ENCODE assay signal across 12 cellular contexts in the genomic region with DNA sequence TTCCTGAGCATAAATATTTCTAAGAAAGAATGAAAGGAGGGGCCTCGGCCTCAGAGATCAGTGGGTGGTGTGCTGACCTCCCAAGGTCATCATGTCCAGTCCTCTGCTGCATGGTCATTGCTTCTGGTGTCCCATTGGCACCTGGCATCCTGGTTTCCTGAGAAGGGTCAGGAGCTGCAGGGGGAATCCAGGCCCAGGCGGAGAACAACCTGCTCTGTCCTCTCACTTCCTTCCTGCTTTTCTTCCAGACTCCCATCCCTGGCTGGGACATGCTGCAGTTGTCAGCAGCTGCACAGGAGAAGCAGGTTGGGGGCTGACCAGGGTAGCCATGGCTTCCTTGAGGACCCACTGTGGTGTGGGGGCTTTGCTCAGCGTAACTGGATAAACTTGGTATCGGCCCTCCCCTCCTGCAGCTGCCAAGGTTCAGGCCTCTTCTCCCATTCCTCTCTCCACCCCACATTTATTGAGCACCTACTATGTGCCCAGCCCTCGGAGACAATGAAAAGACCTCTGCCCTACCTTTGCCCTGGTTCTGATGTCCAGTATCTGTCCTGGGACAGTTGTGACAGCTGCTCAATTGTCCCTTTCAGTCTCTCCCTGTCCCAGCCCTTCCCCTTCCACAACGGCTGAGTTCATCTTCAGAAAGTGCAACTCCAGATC.
DNase-seq lines count a peak whose midpoint lies in the region; ATAC-seq and TF ChIP-seq lines count a peak whose summit lies in the region.
"Had no signal": no experiment of that assay in that cellular context is flagged by ENCODE, and none has a peak within 500 bp of the region (broad histone marks: within the 10 kb centered on the region; RNA-seq: fewer than 3 reads in every experiment).

No MANE protein-coding gene starts in this region.

- H3K4me3 ChIP-seq in PC-3 (ENCODE audit: low read length): no peak overlapping the region
- peak overlapping the region in 1 of 2 donors; percentile 26 for H3K4me3 ChIP-seq in left lung
- peak overlapping the region in 2 of 4 donors; percentile 14 to 15 for H3K4me3 ChIP-seq in stomach

- H3K4me1 ChIP-seq in PC-3 (ENCODE audit: insufficient read depth, low read length) (peaks cover 15% of the 10 kb centered on the region), left lung (peaks cover 17 to 85% of the 10 kb centered on the region in 2 donors), stomach (peaks cover 10 to 25% (median 22%) of the 10 kb centered on the region in 4 donors)

- TF ChIP-seq POLR2A in stomach (IDR thresholded peaks at IDR 0.05): no peak

- peaks cover 0 to 13% (median 0%) of the 10 kb centered on the region in 5 experiments for H3K9me3 Mint-ChIP-seq in brain
- no peaks in the 10 kb centered on the region for H3K9me3 Mint-ChIP-seq in mesothelial cell of epicardium
- H3K9me3 Mint-ChIP-seq: nephron progenitor cell; stimulated activated effector memory CD8-positive, alpha-beta T cell treated with anti-CD3 and anti-CD28 coated beads, Interleukin-12 subunit alpha, Interleukin-12 subunit beta, amount 100 ng/mL, for 72 hours had no signal

- H3K9ac ChIP-seq in PC-3 (ENCODE audit: low read length): no peak overlapping the region

- intact Hi-C loops in PC-3 (cut with micrococcal nuclease): no loop called here
- intact Hi-C loops in left lung (cut with DNase I): no loop called here
- intact Hi-C loops in stomach (cut with DNase I; ENCODE audit: low total_unique reads): no loop called here

- H3K4me1 Mint-ChIP-seq in brain: peaks cover 9% of the 10 kb centered on the region
- peaks cover 14% of the 10 kb centered on the region for H3K4me1 Mint-ChIP-seq in mesothelial cell of epicardium

- no peaks in the 10 kb centered on the region for H3K9me2 ChIP-seq in PC-3 (replicated peaks; ENCODE audit: low read length)

- no peaks in the 10 kb centered on the region for H3K36me3 Mint-ChIP-seq in brain
- H3K36me3 Mint-ChIP-seq in mesothelial cell of epicardium: no peaks in the 10 kb centered on the region
- H3K36me3 Mint-ChIP-seq: activated CD8-positive, alpha-beta memory T cell treated with anti-CD3 and anti-CD28 coated beads, Interleukin-2, amount 10 ng/mL, durations not matched to agents 7 days and 5 days had no signal

- H3K27ac Mint-ChIP-seq in brain (peak overlapping the region in 4 of 5 experiments; percentile 58 to 90 (median 85)), mesothelial cell of epicardium (no peak overlapping the region)
- H3K27ac Mint-ChIP-seq: activated CD8-positive, alpha-beta memory T cell treated with anti-CD3 and anti-CD28 coated beads, Interleukin-2, amount 10 ng/mL, durations not matched to agents 7 days and 5 days; nephron progenitor cell; stimulated activated effector memory CD8-positive, alpha-beta T cell treated with anti-CD3 and anti-CD28 coated beads, Interleukin-12 subunit alpha, Interleukin-12 subunit beta, amount 100 ng/mL, for 72 hours had no signal

- ATAC-seq in PC-3 (no peak), left lung (no peak)
- ATAC-seq: activated CD8-positive, alpha-beta memory T cell treated with anti-CD3 and anti-CD28 coated beads, Interleukin-2, amount 10 ng/mL, durations not matched to agents 7 days and 5 days; stimulated activated effector memory CD8-positive, alpha-beta T cell treated with anti-CD3 and anti-CD28 coated beads, Interleukin-12 subunit alpha, Interleukin-12 subunit beta, amount 100 ng/mL, for 72 hours had no signal

- no peak for TF ChIP-seq EP300 in stomach (IDR thresholded peaks at IDR 0.05)

- H4K20me1 ChIP-seq in PC-3 (ENCODE audit: low read length): no peaks in the 10 kb centered on the region

- no peaks in the 10 kb centered on the region for H3F3A ChIP-seq in PC-3 (ENCODE audit: low read length, unreplicated experiment)

- DNase-seq in PC-3 (no peak), left lung (no peak), stomach (no peak), NCI-H2081 (lab: John Stamatoyannopoulos, UW) (no peak), NCI-H1436 treated with DMSO at 0.1 percent for 48 hours (lab: John Stamatoyannopoulos, UW) (no peak), AG08396 (ENCODE audit: low spot score) (no peak), mesothelial cell of epicardium (ENCODE audit: low spot score in 2 of 2, unreplicated experiment in 2 of 2) (no peak)
- DNase-seq: activated CD8-positive, alpha-beta memory T cell treated with anti-CD3 and anti-CD28 coated beads, Interleukin-2, amount 10 ng/mL, durations not matched to agents 7 days and 5 days; nephron progenitor cell had no signal

- no peaks in the 10 kb centered on the region for H3K9me3 ChIP-seq in PC-3 (ENCODE audit: low read length)
- no peaks in the 10 kb centered on the region for H3K9me3 ChIP-seq in left lung
- no peaks in the 10 kb centered on the region for H3K9me3 ChIP-seq in stomach

- H3K4me3 Mint-ChIP-seq in brain: no peak overlapping the region
- no peak overlapping the region for H3K4me3 Mint-ChIP-seq in mesothelial cell of epicardium
- H3K4me3 Mint-ChIP-seq: activated CD8-positive, alpha-beta memory T cell treated with anti-CD3 and anti-CD28 coated beads, Interleukin-2, amount 10 ng/mL, durations not matched to agents 7 days and 5 days; nephron progenitor cell; stimulated activated effector memory CD8-positive, alpha-beta T cell treated with anti-CD3 and anti-CD28 coated beads, Interleukin-12 subunit alpha, Interleukin-12 subunit beta, amount 100 ng/mL, for 72 hours had no signal

- peak overlapping the region; percentile 8; the same call in 1 of the 2 replicates for H2AFZ ChIP-seq in PC-3 (ENCODE audit: low read length)

- H3K4me2 ChIP-seq in PC-3 (ENCODE audit: low read length): no peak overlapping the region

- H3K79me2 ChIP-seq in PC-3 (ENCODE audit: low read length): no peaks in the 10 kb centered on the region

- H3K27me3 Mint-ChIP-seq in brain: peaks cover 14% of the 10 kb centered on the region
- no peaks in the 10 kb centered on the region for H3K27me3 Mint-ChIP-seq in mesothelial cell of epicardium (ENCODE audit: low read depth)

- H3K27me3 ChIP-seq in PC-3 (ENCODE audit: low read length) (no peaks in the 10 kb centered on the region), left lung (no peaks in the 10 kb centered on the region), stomach (no peaks in the 10 kb centered on the region)

- TF ChIP-seq CTCF in PC-3 (conservative IDR thresholded peaks at IDR 0.05; ENCODE audit: low read depth, low read length): no peak
- no peak for TF ChIP-seq CTCF in brain (conservative IDR thresholded peaks at IDR 0.05)
- TF ChIP-seq CTCF in left lung (IDR thresholded peaks at IDR 0.05): no peak
- TF ChIP-seq CTCF in stomach (IDR thresholded peaks at IDR 0.05): no peak
- TF ChIP-seq CTCF in mesothelial cell of epicardium (IDR thresholded peaks at IDR 0.05; ENCODE audit: unreplicated experiment): no peak

- H3K27ac ChIP-seq in PC-3 (ENCODE audit: low read length) (peak overlapping the region; percentile 15; the same call in 1 of the 2 replicates), left lung (peak overlapping the region; percentile 58 to 91), stomach (peak overlapping the region; percentile 51 to 83 (median 73))
- H3K27ac ChIP-seq: HL-60 had no signal

- H3K36me3 ChIP-seq in PC-3 (ENCODE audit: low read depth, low read length) (no peaks in the 10 kb centered on the region), left lung (no peaks in the 10 kb centered on the region), stomach (no peaks in the 10 kb centered on the region)

- CTCF ChIA-PET in PC-3 (lab: Charles Lee): interaction anchor here (0.6 kb wide), 1 partner anchor 155 kb away, joined by 4 read pairs; a partner anchor contains a TSS

- WGBS in stomach, 5 donors: 67 to 79% (median 74%) methylated on average over 6 of the region's 6 CpGs

- no TSS peak for BruUV-seq in PC-3 (replicated peaks; lab: Mats Ljungman, UMichigan)

- POLR2A ChIA-PET in PC-3 (lab: Charles Lee; ENCODE audit: unreplicated experiment): no interaction called here

Comparison
In these comparisons a context has a peak if more than half of its experiments do, and no peak if none do; other contexts are left out.
1. H3K27ac ChIP-seq: peak in every context shown above with its lines; median percentile 74 in left lung; 73 in stomach; 15 in PC-3.